18 cellular contexts compared by ENCODE assay signal in the genomic region with DNA sequence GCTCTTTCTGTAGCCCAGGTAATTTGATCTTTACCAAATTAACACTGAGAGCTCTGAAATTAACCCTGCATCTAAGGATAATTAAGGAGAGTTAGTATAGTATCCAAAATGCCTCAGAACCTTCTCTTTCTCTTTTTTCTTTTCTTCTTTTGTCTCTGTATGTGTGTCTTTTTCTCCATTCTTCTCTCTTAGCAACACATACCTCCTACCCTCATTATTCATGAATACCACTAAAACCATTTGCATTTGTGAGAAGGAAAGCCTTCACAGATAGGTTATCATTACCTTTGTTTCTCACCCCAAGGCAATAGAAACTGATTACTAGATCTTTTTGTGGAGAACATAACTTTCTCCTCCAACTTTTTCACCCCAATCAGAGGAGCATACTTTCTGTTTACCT.
"Had no signal": no experiment of that assay in that cellular context is flagged by ENCODE, and none has a peak within 500 bp of the region (broad histone marks: within the 10 kb centered on the region; RNA-seq: fewer than 3 reads in every experiment).

No MANE protein-coding gene starts in this region.

- H3K36me3 ChIP-seq: heart left ventricle, pancreas, prostate gland, right lobe of liver, suprapubic skin, thyroid gland had no signal

- H3K9me3 ChIP-seq: pancreas, prostate gland, right lobe of liver, suprapubic skin, thyroid gland had no signal

- H3K27ac ChIP-seq: coronary artery, heart left ventricle, pancreas, prostate gland, right lobe of liver, suprapubic skin, thyroid gland had no signal

- H3K27me3 ChIP-seq: heart left ventricle, pancreas, right lobe of liver, suprapubic skin, thyroid gland had no signal

- H3K4me1 ChIP-seq: heart left ventricle, pancreas, prostate gland, right lobe of liver, suprapubic skin, thyroid gland had no signal

- FAIRE-seq: frontal cortex, pancreas, urothelium cell line had no signal

- H3K4me3 ChIP-seq: coronary artery, heart left ventricle, pancreas, prostate gland, right lobe of liver, suprapubic skin, thyroid gland had no signal

- DNase-seq: effector CD8-positive, alpha-beta T cell; heart left ventricle; hippocampal formation; islet precursor cell; natural killer cell; occipital lobe; pancreas; retina; right lobe of liver; stimulated activated CD4-positive, alpha-beta T cell treated with anti-CD3 and anti-CD28 coated beads, Interleukin-4, amount 100 ng/mL, for 1 hour; stimulated activated CD8-positive, alpha-beta memory T cell treated with anti-CD3 and anti-CD28 coated beads, Interleukin-4, amount 100 ng/mL, for 48 hours; stimulated activated naive CD8-positive, alpha-beta T cell treated with anti-CD3 and anti-CD28 coated beads, Interleukin-15, Interleukin-2, amounts not matched to agents 100 U/mL and 50 U/mL, for 24 hours; thyroid gland had no signal
